ENCODE assay signal across 8 cellular contexts in the genomic region with DNA sequence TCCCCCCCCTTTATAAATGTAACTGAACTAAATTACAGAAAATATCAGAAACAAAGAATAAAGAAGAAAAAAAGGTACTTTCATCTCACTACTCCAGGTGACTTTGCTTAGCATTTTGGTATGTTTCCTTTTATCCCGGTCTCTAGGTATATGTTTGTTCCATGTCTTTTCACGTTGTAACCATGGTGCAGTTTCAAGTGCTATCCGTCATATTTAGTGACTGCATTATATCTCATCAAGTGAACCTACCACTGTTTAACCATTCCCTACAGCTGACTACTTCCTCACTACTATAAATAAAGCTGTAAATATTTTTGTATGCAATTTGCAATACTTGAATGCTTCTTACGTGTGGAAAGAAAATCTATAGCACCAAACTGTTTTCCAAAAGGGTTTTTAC. TPM values are rescaled to one million over a fixed set of nuclear protein-coding genes. Genes with fewer than 3 reads are reported as not detected.
DNase-seq lines count a peak whose midpoint lies in the region; ATAC-seq and TF ChIP-seq lines count a peak whose summit lies in the region.

No MANE protein-coding gene starts in this region.

- no peak for TF ChIP-seq CTCF in left lung (IDR thresholded peaks at IDR 0.05)
- no peak for TF ChIP-seq CTCF in adrenal gland (IDR thresholded peaks at IDR 0.05)

- intact Hi-C loops in activated T-helper 2 cell treated with anti-CD3 and anti-CD28 coated beads, Interferon-gamma antibody, Interleukin-2, Interleukin-4, amounts not matched to agents 10 μg/mL and 5 μg/mL and 100 μg/mL, durations not matched to agents 14 hours and 24 hours and 36 hours (cut with micrococcal nuclease): loop anchor here (5.0 to 10.0 kb wide), 4 partner anchors 42 to 258 kb away; a partner anchor contains a TSS
- intact Hi-C loops in left lung (cut with DNase I) (no loop called here), adrenal gland (cut with DNase I) (loop anchor here in 1 of 2 donors (5.0 kb wide), 1 partner anchor 142 kb away; a partner anchor contains a TSS)

- no peak overlapping the region for H3K9ac ChIP-seq in HUES48 (ENCODE audit: low read depth, low read length)

- peaks cover 5% of the 10 kb centered on the region for H3K9me3 Mint-ChIP-seq in activated T-helper 2 cell treated with anti-CD3 and anti-CD28 coated beads, Interferon-gamma antibody, Interleukin-2, Interleukin-4, amounts not matched to agents 10 μg/mL and 5 μg/mL and 100 μg/mL, durations not matched to agents 14 hours and 24 hours and 36 hours

- H3K36me3 ChIP-seq in HUES48 (ENCODE audit: control insufficient read depth, insufficient read depth, low read length) (peaks cover 22% of the 10 kb centered on the region; the same call in 1 of the 2 replicates), left lung (peaks cover 0 to 5% of the 10 kb centered on the region in 2 donors), adrenal gland (replicated peaks in 1 of 2) (no peaks in the 10 kb centered on the region)

- H3K36me3 Mint-ChIP-seq in activated T-helper 2 cell treated with anti-CD3 and anti-CD28 coated beads, Interferon-gamma antibody, Interleukin-2, Interleukin-4, amounts not matched to agents 10 μg/mL and 5 μg/mL and 100 μg/mL, durations not matched to agents 14 hours and 24 hours and 36 hours (ENCODE audit: low read depth): peaks cover 24% of the 10 kb centered on the region

- H3K4me1 ChIP-seq in HUES48 (ENCODE audit: control insufficient read depth, insufficient read depth, low read length): peaks cover 40% of the 10 kb centered on the region
- H3K4me1 ChIP-seq in left lung: peaks cover 21 to 61% of the 10 kb centered on the region in 2 donors
- H3K4me1 ChIP-seq in adrenal gland (replicated peaks in 1 of 2): peaks cover 14 to 57% of the 10 kb centered on the region in 2 donors

- H3K4me3 ChIP-seq in HUES48 (ENCODE audit: low read depth, low read length) (peak overlapping the region; percentile 97), left lung (peak overlapping the region; percentile 89 to 95), adrenal gland (peak overlapping the region in 1 of 4 donors; percentile 93)

- no peaks in the 10 kb centered on the region for H3K27me3 Mint-ChIP-seq in activated T-helper 2 cell treated with anti-CD3 and anti-CD28 coated beads, Interferon-gamma antibody, Interleukin-2, Interleukin-4, amounts not matched to agents 10 μg/mL and 5 μg/mL and 100 μg/mL, durations not matched to agents 14 hours and 24 hours and 36 hours (ENCODE audit: low read depth)

- H3K27me3 ChIP-seq in HUES48 (ENCODE audit: control insufficient read depth, insufficient read depth, low read length): no peaks in the 10 kb centered on the region
- no peaks in the 10 kb centered on the region for H3K27me3 ChIP-seq in left lung
- H3K27me3 ChIP-seq in adrenal gland: no peaks in the 10 kb centered on the region

- peak; percentile 14 to 40 for DNase-seq in AML-193 (lab: John Stamatoyannopoulos, UW)
- no peak for DNase-seq in activated T-helper 2 cell treated with anti-CD3 and anti-CD28 coated beads, Interferon-gamma antibody, Interleukin-2, Interleukin-4, amounts not matched to agents 10 μg/mL and 5 μg/mL and 100 μg/mL, durations not matched to agents 14 hours and 24 hours and 36 hours (ENCODE audit: low spot score)
- DNase-seq in left lung: no peak
- no peak for DNase-seq in NCI-H187 (lab: John Stamatoyannopoulos, UW)
- no peak for DNase-seq in adrenal gland
- DNase-seq in activated CD8-positive, alpha-beta memory T cell treated with anti-CD3 and anti-CD28 coated beads, Interleukin-2, amount 50 U/mL, for 4 hours: no peak

- ATAC-seq in left lung: peak; percentile 23
- ATAC-seq in HG03442 (IDR thresholded peaks at IDR 0.05; ENCODE audit: unreplicated experiment): no peak

- H3K4me3 Mint-ChIP-seq in activated T-helper 2 cell treated with anti-CD3 and anti-CD28 coated beads, Interferon-gamma antibody, Interleukin-2, Interleukin-4, amounts not matched to agents 10 μg/mL and 5 μg/mL and 100 μg/mL, durations not matched to agents 14 hours and 24 hours and 36 hours (ENCODE audit: low read depth): peak overlapping the region; percentile 81

- peak overlapping the region; percentile 15 for H3K27ac Mint-ChIP-seq in activated T-helper 2 cell treated with anti-CD3 and anti-CD28 coated beads, Interferon-gamma antibody, Interleukin-2, Interleukin-4, amounts not matched to agents 10 μg/mL and 5 μg/mL and 100 μg/mL, durations not matched to agents 14 hours and 24 hours and 36 hours

- H3K9me3 ChIP-seq in HUES48 (ENCODE audit: control insufficient read depth, insufficient read depth, low read length) (peaks cover 7% of the 10 kb centered on the region; the same call in 1 of the 2 replicates), left lung (peaks cover 0 to 10% of the 10 kb centered on the region in 2 donors), adrenal gland (replicated peaks in 1 of 3) (no peaks in the 10 kb centered on the region)

- WGBS in adrenal gland, 4 donors: 55 to 59% (median 56%) methylated on average over 4 of the region's 4 CpGs

- peaks cover 20% of the 10 kb centered on the region for H3K4me1 Mint-ChIP-seq in activated T-helper 2 cell treated with anti-CD3 and anti-CD28 coated beads, Interferon-gamma antibody, Interleukin-2, Interleukin-4, amounts not matched to agents 10 μg/mL and 5 μg/mL and 100 μg/mL, durations not matched to agents 14 hours and 24 hours and 36 hours (ENCODE audit: low read depth)

- no peak for TF ChIP-seq POLR2A in adrenal gland (IDR thresholded peaks at IDR 0.05)

- H3K27ac ChIP-seq in HUES48 (ENCODE audit: low read depth, low read length) (no peak overlapping the region), left lung (no peak overlapping the region), adrenal gland (no peak overlapping the region)

RNA-seq across cellular contexts. Expression of a gene that starts 2.2 kb away (rescaled TPM):
- 56.8 and 59.5 TPM in 2 replicates for total RNA-seq in activated T-helper 2 cell treated with anti-CD3 and anti-CD28 coated beads, Interferon-gamma antibody, Interleukin-2, Interleukin-4, amounts not matched to agents 10 μg/mL and 5 μg/mL and 100 μg/mL, durations not matched to agents 14 hours and 24 hours and 36 hours
- 10 to 100 TPM; 41.4 to 46.4 TPM for total RNA-seq in left lung
- 10 to 100 TPM; 38.8 to 72.6 (median 49.7) TPM for total RNA-seq in adrenal gland
- polyA plus RNA-seq in adrenal gland: 10 to 100 TPM in 2 of 3 donors, 1 to 10 TPM in 1; 7.2 to 65.9 (median 12.5) TPM

RNA-seq across cellular contexts. Expression of a gene that starts 42.6 kb away (rescaled TPM):
- total RNA-seq in activated T-helper 2 cell treated with anti-CD3 and anti-CD28 coated beads, Interferon-gamma antibody, Interleukin-2, Interleukin-4, amounts not matched to agents 10 μg/mL and 5 μg/mL and 100 μg/mL, durations not matched to agents 14 hours and 24 hours and 36 hours: 1.7 and 3.3 TPM in 2 replicates
- total RNA-seq in left lung (10 to 100 TPM; 13.0 to 22.9 TPM), adrenal gland (1 to 10 TPM; 2.8 to 9.5 (median 5.4) TPM)
- polyA plus RNA-seq in adrenal gland: 1 to 10 TPM; 1.7 to 3.1 (median 2.2) TPM

RNA-seq across cellular contexts. Expression of a gene that starts 53.4 kb away (rescaled TPM):
- total RNA-seq in activated T-helper 2 cell treated with anti-CD3 and anti-CD28 coated beads, Interferon-gamma antibody, Interleukin-2, Interleukin-4, amounts not matched to agents 10 μg/mL and 5 μg/mL and 100 μg/mL, durations not matched to agents 14 hours and 24 hours and 36 hours: 22.1 and 24.4 TPM in 2 replicates
- total RNA-seq in left lung: 10 to 100 TPM; 13.0 to 20.2 TPM
- total RNA-seq in adrenal gland: 10 to 100 TPM in 7 of 8 donors, 1 to 10 TPM in 1; 7.8 to 27.0 (median 22.9) TPM
- 10 to 100 TPM; 22.4 to 28.2 (median 24.0) TPM for polyA plus RNA-seq in adrenal gland

Comparison
In these comparisons a context has a peak if more than half of its experiments do, and no peak if none do; other contexts are left out.
1. DNase-seq: peak in AML-193 (2 of 2); none in activated T-helper 2 cell treated with anti-CD3 and anti-CD28 coated beads, Interferon-gamma antibody, Interleukin-2, Interleukin-4, amounts not matched to agents 10 μg/mL and 5 μg/mL and 100 μg/mL, durations not matched to agents 14 hours and 24 hours and 36 hours (single experiment), left lung (0 of 2), NCI-H187 (0 of 2), adrenal gland (0 of 7) and activated CD8-positive, alpha-beta memory T cell treated with anti-CD3 and anti-CD28 coated beads, Interleukin-2, amount 50 U/mL, for 4 hours (single experiment).